Comparison of ENCODE assay signal across 8 cellular contexts in the genomic region with DNA sequence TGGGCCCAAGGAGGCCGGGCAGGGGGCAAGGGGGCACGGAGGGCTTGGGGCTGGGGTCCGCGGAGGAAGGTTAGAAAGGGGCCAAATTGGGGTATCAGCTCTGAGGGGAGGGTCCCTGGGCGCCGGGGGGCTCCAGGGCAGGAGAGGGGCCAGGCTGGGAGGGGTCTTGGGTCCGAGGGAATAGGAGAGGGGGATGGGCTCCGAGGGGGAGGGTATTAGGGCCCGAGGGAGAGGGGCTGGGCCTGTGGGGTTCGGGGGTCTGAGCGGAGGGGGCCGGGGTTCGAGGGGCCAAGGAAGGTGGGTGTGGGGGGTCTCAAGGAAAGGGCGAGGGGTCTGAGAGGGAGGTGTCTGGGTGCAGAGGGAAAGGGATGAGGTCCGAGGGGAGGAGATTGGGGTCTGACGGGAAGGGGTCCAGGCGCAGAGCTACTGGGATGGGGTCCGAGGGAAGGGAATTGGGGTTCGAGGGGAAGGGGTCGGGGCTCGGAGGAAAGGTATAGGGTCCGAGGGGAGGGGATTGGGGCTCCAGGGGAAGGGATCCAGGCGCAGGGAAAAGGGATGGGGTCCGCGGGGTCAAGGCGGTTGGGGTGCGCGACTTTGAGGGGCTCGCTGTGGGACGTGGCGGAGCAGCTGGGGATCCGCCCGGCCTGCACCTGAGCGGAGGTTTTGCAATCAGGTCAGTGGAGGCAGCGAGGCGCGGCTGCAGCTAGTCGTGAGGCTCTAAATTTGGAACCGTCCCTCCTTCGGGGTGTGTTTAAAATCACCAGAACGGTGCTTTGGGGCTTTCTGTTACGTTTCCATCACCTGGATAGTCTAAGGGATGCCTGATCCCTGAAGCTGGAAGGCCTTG.
A peak's percentile ranks its signal among the peaks of the same experiment; 100 is the strongest.
DNase-seq lines count a peak whose midpoint lies in the region; ATAC-seq and TF ChIP-seq lines count a peak whose summit lies in the region.

No MANE protein-coding gene starts in this region.

- in situ Hi-C loops in GM13977 (cut with MboI; ENCODE audit: low pct_unique_long_range_greater_than_20kb, low sequenced_read_pairs, unreplicated experiment) = no loop called here

- H3K4me3 ChIP-seq in SU-DHL-6 (ENCODE audit: insufficient read depth, low read length, poor library complexity, severe bottlenecking) = peak overlapping the region; percentile 55
- peak overlapping the region; percentile 69 for H3K4me3 ChIP-seq in foreskin fibroblast (ENCODE audit: low read depth in 1 of 2, low read length in 2 of 2)
- H3K4me3 ChIP-seq in rectal smooth muscle tissue (ENCODE audit: low read length) = peak overlapping the region; percentile 77

- peak overlapping the region; percentile 70 for H3K9ac ChIP-seq in SU-DHL-6 (ENCODE audit: low read length)
- peak overlapping the region; percentile 52 for H3K9ac ChIP-seq in rectal smooth muscle tissue (ENCODE audit: low read length)

- H3K27ac ChIP-seq in SU-DHL-6 (ENCODE audit: low read depth, low read length) (peak overlapping the region; percentile 77), rectal smooth muscle tissue (ENCODE audit: low read depth, low read length) (peak overlapping the region; percentile 81)

- H3K4me1 ChIP-seq in rectal smooth muscle tissue (ENCODE audit: control insufficient read depth, insufficient read depth, low read length) = peaks cover 16% of the 10 kb centered on the region

- no peaks in the 10 kb centered on the region; the same call in 1 of the 2 replicates for H3K9me3 ChIP-seq in SU-DHL-6 (ENCODE audit: insufficient read depth, low read length)

- DNase-seq in GM13977 (ENCODE audit: low spot score) = peak; percentile 82
- DNase-seq in foreskin fibroblast = no peak
- DNase-seq in amniotic stem cell (lab: John Stamatoyannopoulos, UW) = no peak
- DNase-seq in LoVo (ENCODE audit: low spot score) = no peak
- no peak for DNase-seq in 8988T

- no peaks in the 10 kb centered on the region for H3K9me2 ChIP-seq in SU-DHL-6 (replicated peaks; ENCODE audit: insufficient read depth, low read length)

- H4K20me1 ChIP-seq in SU-DHL-6 (ENCODE audit: low read depth, low read length) = no peaks in the 10 kb centered on the region

- ATAC-seq in GM21576 (IDR thresholded peaks at IDR 0.05; ENCODE audit: unreplicated experiment) = no peak

- H3K27me3 ChIP-seq in SU-DHL-6 (ENCODE audit: low read length) = no peaks in the 10 kb centered on the region
- no peaks in the 10 kb centered on the region for H3K27me3 ChIP-seq in rectal smooth muscle tissue (ENCODE audit: control insufficient read depth, insufficient read depth, low read length)

- H2AFZ ChIP-seq in SU-DHL-6 (ENCODE audit: low read depth, low read length, severe bottlenecking) = no peak overlapping the region

- TF ChIP-seq CTCF in GM13977 (IDR thresholded peaks at IDR 0.05; ENCODE audit: extremely low read depth, insufficient read depth, missing control alignments) (no peak), SU-DHL-6 (IDR thresholded peaks at IDR 0.05; ENCODE audit: insufficient read depth, low read length, poor library complexity, severe bottlenecking) (no peak), foreskin fibroblast (IDR thresholded peaks at IDR 0.05; ENCODE audit: low read depth, low read length) (no peak)

- H3F3A ChIP-seq in SU-DHL-6 (ENCODE audit: insufficient read depth) = peaks cover 24% of the 10 kb centered on the region

- H3K36me3 ChIP-seq in SU-DHL-6 (ENCODE audit: low read length) = peaks cover 4% of the 10 kb centered on the region; the same call in 1 of the 2 replicates
- H3K36me3 ChIP-seq in rectal smooth muscle tissue (ENCODE audit: control insufficient read depth, insufficient read depth, low read length) = no peaks in the 10 kb centered on the region

- H3K79me2 ChIP-seq in SU-DHL-6 (ENCODE audit: insufficient read depth, low read length) = peaks cover 25% of the 10 kb centered on the region

- peak overlapping the region; percentile 63 for H3K4me2 ChIP-seq in SU-DHL-6 (ENCODE audit: low read depth, low read length, poor library complexity, severe bottlenecking)
